Comparison of ENCODE assay signal across 8 cellular contexts in the genomic region with DNA sequence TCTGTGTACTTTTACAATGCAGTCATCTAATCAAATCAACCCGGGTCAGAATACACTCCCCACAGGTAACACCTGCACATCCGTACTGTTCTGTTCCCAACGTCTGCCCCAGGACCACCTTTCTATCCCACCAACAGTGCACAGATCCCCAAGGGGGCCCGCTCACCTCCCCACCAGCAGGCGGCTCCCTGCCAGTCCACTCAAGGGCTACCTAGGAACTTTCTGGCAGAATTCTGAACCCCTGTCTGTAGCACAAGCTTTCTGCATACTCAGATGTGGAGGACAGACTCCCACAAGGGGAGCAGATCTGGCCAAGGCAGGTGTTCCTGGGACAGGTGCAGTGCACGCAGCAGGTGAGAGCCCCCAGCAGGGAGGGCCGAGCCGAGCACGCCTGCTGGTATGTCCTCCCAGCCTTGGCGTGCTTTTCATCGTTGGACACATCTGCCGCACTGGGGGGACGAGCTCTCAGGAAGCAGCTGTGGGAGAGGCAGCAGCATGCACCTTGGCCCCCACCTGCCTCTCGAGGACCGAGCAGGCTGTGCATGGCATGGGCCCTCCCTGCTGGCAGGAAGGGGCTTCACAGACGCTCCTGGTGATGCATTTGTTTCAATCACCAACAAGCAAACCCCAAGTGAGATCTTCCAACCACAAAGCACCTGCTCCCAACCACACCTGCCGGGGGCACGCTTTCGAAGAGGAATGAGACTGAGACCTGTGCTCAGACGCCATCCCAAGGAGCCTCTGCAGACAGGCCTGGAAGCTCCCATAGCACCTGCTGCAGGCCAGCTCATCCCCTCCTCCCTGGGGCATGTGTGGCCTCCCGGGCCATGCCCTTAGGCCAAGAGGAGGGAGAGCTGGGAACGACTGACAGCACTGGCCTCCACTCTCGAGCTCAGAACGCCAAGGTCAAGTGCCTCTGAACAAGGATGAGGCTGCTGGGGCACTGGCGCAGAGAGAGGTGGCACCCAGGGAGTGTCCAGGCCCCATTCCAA. TPM values are rescaled to one million over a fixed set of nuclear protein-coding genes. Genes with fewer than 3 reads are reported as not detected.
A peak's percentile ranks its signal among the peaks of the same experiment; 100 is the strongest.
DNase-seq lines count a peak whose midpoint lies in the region; ATAC-seq and TF ChIP-seq lines count a peak whose summit lies in the region.

No MANE protein-coding gene starts in this region.

- H3K27ac ChIP-seq in psoas muscle: peak overlapping the region; percentile 55
- no peak overlapping the region for H3K27ac ChIP-seq in effector memory CD4-positive, alpha-beta T cell (ENCODE audit: insufficient read depth, low read length, poor library complexity, severe bottlenecking)

- H3K4me1 Mint-ChIP-seq in T-cell: peaks cover 27 to 34% (median 28%) of the 10 kb centered on the region in 3 donors

- no peaks in the 10 kb centered on the region for H3K9me3 ChIP-seq in psoas muscle
- no peaks in the 10 kb centered on the region for H3K9me3 ChIP-seq in effector memory CD4-positive, alpha-beta T cell (ENCODE audit: control insufficient read depth, low read length)

- H3K4me3 ChIP-seq in psoas muscle: no peak overlapping the region
- no peak overlapping the region for H3K4me3 ChIP-seq in effector memory CD4-positive, alpha-beta T cell (ENCODE audit: insufficient read depth, low read depth, low read length, poor library complexity, severe bottlenecking)

- no peaks in the 10 kb centered on the region for H3K9me3 Mint-ChIP-seq in T-cell

- ATAC-seq in GM19455 (IDR thresholded peaks at IDR 0.05; ENCODE audit: unreplicated experiment) (peak; percentile 81), HG03354 (IDR thresholded peaks at IDR 0.05; ENCODE audit: poor library complexity, severe bottlenecking, unreplicated experiment) (peak; percentile 85), T-cell (replicated peaks in 1 of 4) (peak in 3 of 4 experiments; percentile 16 to 66 (median 48)), psoas muscle (peak; percentile 57 to 69 (median 64))

- H3K36me3 ChIP-seq in psoas muscle (ENCODE audit: insufficient read depth in 1 of 2, low read depth in 1 of 2): no peaks in the 10 kb centered on the region
- H3K36me3 ChIP-seq in effector memory CD4-positive, alpha-beta T cell (ENCODE audit: control insufficient read depth, insufficient read depth, low read length): no peaks in the 10 kb centered on the region

- no peaks in the 10 kb centered on the region for H3K36me3 Mint-ChIP-seq in T-cell

- intact Hi-C loops in psoas muscle (cut with DNase I): no loop called here

- no peak for TF ChIP-seq CTCF in psoas muscle (IDR thresholded peaks at IDR 0.05)

- H3K27me3 ChIP-seq in psoas muscle (ENCODE audit: insufficient read depth in 3 of 3, low read length in 2 of 3): no peaks in the 10 kb centered on the region
- no peaks in the 10 kb centered on the region for H3K27me3 ChIP-seq in effector memory CD4-positive, alpha-beta T cell (replicated peaks; ENCODE audit: control insufficient read depth, insufficient read depth, low read length, poor library complexity, severe bottlenecking)

- 68 to 69% (median 69%) methylated on average over 25 of the region's 25 CpGs for WGBS in psoas muscle, 3 donors

- peak; percentile 71 for DNase-seq in DMS53 treated with DMSO at 0.1 percent for 48 hours (lab: John Stamatoyannopoulos, UW; ENCODE audit: unreplicated experiment)
- DNase-seq in T-cell: peak in 12 of 34 experiments; percentile 4 to 37 (median 14)
- no peak for DNase-seq in psoas muscle
- no peak for DNase-seq in NK-92 treated with Interleukin-12 subunit alpha and Interleukin-12 subunit beta, amount 100 ng/mL, for 24 hours (lab: John Stamatoyannopoulos, UW)
- no peak for DNase-seq in stimulated activated CD4-positive, alpha-beta T cell treated with anti-CD3 and anti-CD28 coated beads, Interleukin-4, amount 100 ng/mL, for 1 hour
- DNase-seq in effector memory CD4-positive, alpha-beta T cell: no peak

- H3K27ac Mint-ChIP-seq in T-cell: peak overlapping the region in 1 of 2 donors; percentile 31

- peak overlapping the region in 1 of 3 donors; percentile 57 for H3K4me3 Mint-ChIP-seq in T-cell

- POLR2A ChIA-PET in T-cell (lab: Charles Lee): no interaction called here

- H3K4me1 ChIP-seq in psoas muscle: peaks cover 4% of the 10 kb centered on the region
- H3K4me1 ChIP-seq in effector memory CD4-positive, alpha-beta T cell (ENCODE audit: control insufficient read depth, insufficient read depth, low read length, poor library complexity, severe bottlenecking): peaks cover 10% of the 10 kb centered on the region

- H3K27me3 Mint-ChIP-seq in T-cell: no peaks in the 10 kb centered on the region

- CTCF ChIA-PET in T-cell (lab: Charles Lee): interaction anchor here (0.6 to 2.0 kb wide), 4 partner anchors 15 to 95 kb away, joined by 3 to 4 read pairs (median 4); no protein-coding TSS in a partner anchor

RNA-seq across cellular contexts. Expression of a gene that starts 35.9 kb away (rescaled TPM):
- total RNA-seq in T-cell (1 to 10 TPM in 4 of 5 donors, under 1 TPM in 1; 0.47 to 3.1 (median 2.1) TPM), psoas muscle (1 to 10 TPM; 2.3 to 6.8 (median 3.0) TPM)
- 10 to 100 TPM in 1 of 3 donors, 1 to 10 TPM in 2; 1.2 to 20.5 (median 2.7) TPM for polyA plus RNA-seq in psoas muscle
